ENCODE assay signal across 2 cellular contexts in the genomic region with DNA sequence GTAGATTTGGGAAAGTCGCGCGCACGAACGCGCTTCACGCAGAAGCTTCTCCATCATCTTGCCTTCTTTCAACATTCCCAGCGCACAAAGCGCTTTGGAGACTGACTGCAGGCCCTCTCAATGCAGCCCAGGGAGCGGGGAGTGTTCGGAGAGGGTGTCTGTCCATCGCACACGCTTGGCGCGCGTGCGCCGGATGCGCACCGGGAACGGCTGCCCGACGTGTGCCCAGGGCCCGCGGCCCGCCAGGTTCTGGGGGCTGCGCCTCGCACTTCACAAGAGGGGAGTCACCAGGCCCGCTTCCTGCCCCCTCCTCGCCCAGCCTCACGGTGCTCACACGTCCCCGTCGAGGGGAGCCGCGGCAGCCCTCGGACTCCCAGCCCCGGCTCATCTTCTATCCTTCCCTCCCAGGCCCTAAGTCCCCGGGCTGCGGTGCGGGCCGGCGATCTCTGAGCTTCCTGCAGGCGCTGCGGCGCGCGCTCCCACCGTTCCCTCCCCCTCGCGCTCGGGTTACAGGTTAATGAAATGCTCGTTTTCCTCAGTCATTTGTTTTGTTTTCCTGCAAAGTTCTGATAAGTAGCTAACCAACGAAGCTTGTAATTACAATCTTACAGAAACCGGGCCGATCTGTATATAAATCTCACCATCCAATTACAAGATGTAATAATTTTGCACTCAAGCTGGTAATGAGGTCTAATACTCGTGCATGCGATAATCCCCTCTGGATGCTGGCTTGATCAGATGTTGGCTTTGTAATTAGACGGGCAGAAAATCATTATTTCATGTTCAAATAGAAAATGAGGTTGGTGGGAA.
TF ChIP-seq lines count a peak whose summit lies in the region.

No MANE protein-coding gene starts in this region.

TF ChIP-seq in HEK293T, 16 proteins besides CTCF, POLR2A, EP300 and RAD21:
- TF ChIP-seq BHLHE40 (IDR thresholded peaks at IDR 0.05; ENCODE audit: borderline replicate concordance) (no peak), NFRKB (IDR thresholded peaks at IDR 0.05) (no peak)

TF ChIP-seq in endothelial cell of umbilical vein, 7 proteins besides CTCF, POLR2A, EP300 and RAD21:
- TF ChIP-seq GATA2 (IDR thresholded peaks at IDR 0.05; ENCODE audit: insufficient read depth, insufficient read length, low read depth, low read length) (no peak), FOS (IDR thresholded peaks at IDR 0.05; ENCODE audit: borderline replicate concordance, insufficient read depth, low read length) (no peak), EZH2 (IDR thresholded peaks at IDR 0.05; ENCODE audit: borderline replicate concordance, low read depth, low read length, severe bottlenecking) (no peak), POLR2AphosphoS5 (IDR thresholded peaks at IDR 0.05; ENCODE audit: insufficient read depth, low read depth, low read length) (no peak), JUN (IDR thresholded peaks at IDR 0.05; ENCODE audit: borderline replicate concordance, insufficient read depth, insufficient read length, low read depth) (no peak), MYC (IDR thresholded peaks at IDR 0.05; ENCODE audit: low read depth, low read length) (no peak)
- TF ChIP-seq, protein P1, sequence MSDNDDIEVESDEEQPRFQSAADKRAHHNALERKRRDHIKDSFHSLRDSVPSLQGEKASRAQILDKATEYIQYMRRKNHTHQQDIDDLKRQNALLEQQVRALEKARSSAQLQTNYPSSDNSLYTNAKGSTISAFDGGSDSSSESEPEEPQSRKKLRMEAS (IDR thresholded peaks at IDR 0.05; ENCODE audit: insufficient read depth, insufficient read length) = no peak
